Comparison of ENCODE assay signal across 1 cellular context in the genomic region with DNA sequence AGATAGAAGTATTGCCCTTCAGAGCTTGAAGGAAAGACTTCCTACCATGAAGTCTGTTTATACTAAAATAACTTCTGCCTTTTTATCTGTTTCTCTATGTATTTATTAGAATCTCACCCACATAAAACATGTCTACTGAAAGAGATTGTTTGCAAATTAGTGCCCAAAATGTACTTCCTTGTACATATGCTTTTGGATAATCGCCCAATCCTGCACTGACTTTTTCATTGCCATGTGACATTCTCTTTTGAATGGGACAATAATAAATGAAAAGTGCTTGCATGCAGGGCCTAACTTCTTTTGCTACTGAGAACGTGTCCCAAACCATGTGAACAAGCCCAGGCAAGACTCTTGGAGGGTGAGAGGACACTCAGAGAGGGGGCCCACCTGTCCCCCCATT.
TF ChIP-seq lines count a peak whose summit lies in the region.

No MANE protein-coding gene starts in this region.

TF ChIP-seq in IMR-90, 13 proteins besides CTCF, POLR2A, EP300 and RAD21:
- no peak for TF ChIP-seq ELK1 (IDR thresholded peaks at IDR 0.05; ENCODE audit: borderline replicate concordance, low read depth, low read length)
- no peak for TF ChIP-seq NFE2L2 (IDR thresholded peaks at IDR 0.05; ENCODE audit: low read depth, low read length)
- no peak for TF ChIP-seq RFX5 (IDR thresholded peaks at IDR 0.05; ENCODE audit: low read depth, low read length)
